Comparison of ENCODE assay signal across 20 cellular contexts in genomic region chr13:75789451-75790197, GRCh38.
DNase-seq lines count a peak whose midpoint lies in the region; ATAC-seq, FAIRE-seq and TF ChIP-seq lines count a peak whose summit lies in the region.
"Had no signal": no experiment of that assay in that cellular context is flagged by ENCODE, and none has a peak within 500 bp of the region (broad histone marks: within the 10 kb centered on the region; RNA-seq: fewer than 3 reads in every experiment).

No MANE protein-coding gene starts in this region.

- no peak for TF ChIP-seq CTCF in choroid plexus epithelial cell (conservative IDR thresholded peaks at IDR 0.05; ENCODE audit: low read depth, low read length)
- no peak for TF ChIP-seq CTCF in left lung (IDR thresholded peaks at IDR 0.05)
- no peak for TF ChIP-seq CTCF in smooth muscle cell (IDR thresholded peaks at IDR 0.05; ENCODE audit: borderline replicate concordance, insufficient read depth, poor library complexity, severe bottlenecking)

- H3K27ac Mint-ChIP-seq in activated T-cell treated with anti-CD3 and anti-CD28 coated beads, Interleukin-2, amount 50 U/mL, for 72 hours = no peak overlapping the region
- H3K27ac Mint-ChIP-seq: activated naive CD8-positive, alpha-beta T cell; activated T-cell treated with anti-CD3 and anti-CD28 coated beads, Interleukin-2, amount 50 U/mL, for 24 hours; mesothelial cell of epicardium; T-helper 1 cell treated with Interleukin-12 subunit alpha and Interleukin-12 subunit beta and Interleukin-4 antibody, amounts not matched to agents 30 μg/mL and 1 μg/mL, for 36 hours had no signal

- no peak overlapping the region for H3K9ac ChIP-seq in smooth muscle cell (ENCODE audit: low read depth)

- peak overlapping the region; percentile 39 for H3K4me2 ChIP-seq in smooth muscle cell

- H3K27me3 ChIP-seq in left lung (no peaks in the 10 kb centered on the region), smooth muscle cell (ENCODE audit: low read depth) (no peaks in the 10 kb centered on the region)

- TF ChIP-seq POLR2A in erythroblast (IDR thresholded peaks at IDR 0.05; ENCODE audit: low read length) = no peak

- H3K4me1 Mint-ChIP-seq in activated T-cell treated with anti-CD3 and anti-CD28 coated beads, Interleukin-2, amount 50 U/mL, for 72 hours (ENCODE audit: low read depth) = no peaks in the 10 kb centered on the region

- no peaks in the 10 kb centered on the region for H3K36me3 Mint-ChIP-seq in activated T-cell treated with anti-CD3 and anti-CD28 coated beads, Interleukin-2, amount 50 U/mL, for 72 hours (ENCODE audit: insufficient read depth in 2 of 2)

- H3K4me3 ChIP-seq in choroid plexus epithelial cell (ENCODE audit: low read depth, low read length) (no peak overlapping the region), left lung (no peak overlapping the region), smooth muscle cell (no peak overlapping the region)

- H3K9me3 ChIP-seq in left lung (no peaks in the 10 kb centered on the region), smooth muscle cell (replicated peaks; ENCODE audit: low read depth) (no peaks in the 10 kb centered on the region)

- peaks cover 13% of the 10 kb centered on the region for H3F3A ChIP-seq in smooth muscle cell (ENCODE audit: low read depth)

- H3K9me3 Mint-ChIP-seq in activated T-cell treated with anti-CD3 and anti-CD28 coated beads, Interleukin-2, amount 50 U/mL, for 72 hours = peaks cover 0 to 2% of the 10 kb centered on the region in 2 donors
- H3K9me3 Mint-ChIP-seq: activated T-cell treated with anti-CD3 and anti-CD28 coated beads, Interleukin-2, amount 50 U/mL, for 24 hours; T-helper 1 cell treated with Interleukin-12 subunit alpha and Interleukin-12 subunit beta and Interleukin-4 antibody, amounts not matched to agents 30 μg/mL and 1 μg/mL, for 36 hours had no signal

- H3K4me3 Mint-ChIP-seq in activated T-cell treated with anti-CD3 and anti-CD28 coated beads, Interleukin-2, amount 50 U/mL, for 72 hours = no peak overlapping the region
- H3K4me3 Mint-ChIP-seq: activated naive CD8-positive, alpha-beta T cell; activated T-cell treated with anti-CD3 and anti-CD28 coated beads, Interleukin-2, amount 50 U/mL, for 24 hours; mesothelial cell of epicardium; T-helper 1 cell treated with Interleukin-12 subunit alpha and Interleukin-12 subunit beta and Interleukin-4 antibody, amounts not matched to agents 30 μg/mL and 1 μg/mL, for 36 hours had no signal

- DNase-seq in LHCN-M2 (ENCODE audit: low read depth) = peak; percentile 58
- peak; percentile 73 for DNase-seq in choroid plexus epithelial cell (ENCODE audit: low read depth)
- DNase-seq in left lung = no peak
- no peak for DNase-seq in smooth muscle cell (lab: John Stamatoyannopoulos, UW; ENCODE audit: unreplicated experiment)
- no peak for DNase-seq in activated T-cell treated with anti-CD3 and anti-CD28 coated beads, Interleukin-2, amount 50 U/mL, for 72 hours
- DNase-seq in erythroblast (lab: John Stamatoyannopoulos, UW) = no peak
- DNase-seq in SHP77 (lab: John Stamatoyannopoulos, UW) = no peak
- DNase-seq in GM19239 (ENCODE audit: insufficient read length, low spot score) = no peak
- DNase-seq: activated CD4-positive, alpha-beta T cell treated with anti-CD3 and anti-CD28 coated beads, Interleukin-2, amount 50 U/mL, for 48 hours; activated T-cell treated with anti-CD3 and anti-CD28 coated beads, Interleukin-2, amount 50 U/mL, for 24 hours; AML-193; islet precursor cell; NCI-H187 treated with DMSO at 0.1 percent for 48 hours; NCI-H446 treated with DMSO at 0.1 percent for 48 hours; stimulated activated CD4-positive, alpha-beta T cell treated with anti-CD3 and anti-CD28 coated beads, Interleukin-2, amount 100 ng/mL, for 24 hours had no signal

- intact Hi-C loops in left lung (cut with DNase I) = no loop called here

- peaks cover 95% of the 10 kb centered on the region for H4K20me1 ChIP-seq in smooth muscle cell (ENCODE audit: low read depth)

- WGBS in smooth muscle cell (ENCODE audit: low lambda C conversion rate) = 53% methylated on average over 9 of the region's 9 CpGs

- no peak for FAIRE-seq in GM19239 (lab: Jason Lieb, UNC)
- FAIRE-seq: bronchial epithelial cell had no signal

- no peak overlapping the region for H2AFZ ChIP-seq in smooth muscle cell (ENCODE audit: low read depth)

- H3K27ac ChIP-seq in left lung (peak overlapping the region; percentile 3 to 49), smooth muscle cell (ENCODE audit: low read depth) (peak overlapping the region; percentile 75)
- H3K27ac ChIP-seq: HL-60 had no signal

- H3K36me3 ChIP-seq in left lung (no peaks in the 10 kb centered on the region), smooth muscle cell (ENCODE audit: low read depth) (no peaks in the 10 kb centered on the region)

- peaks cover 24 to 25% of the 10 kb centered on the region in 2 donors for H3K4me1 ChIP-seq in left lung
- peaks cover 3% of the 10 kb centered on the region for H3K4me1 ChIP-seq in smooth muscle cell (ENCODE audit: low read depth)

- peak; percentile 19 for ATAC-seq in left lung
- ATAC-seq in activated T-cell treated with anti-CD3 and anti-CD28 coated beads, Interleukin-2, amount 50 U/mL, for 72 hours (replicated peaks in 1 of 2) = no peak

- H3K79me2 ChIP-seq in smooth muscle cell (ENCODE audit: low read depth) = peaks cover 79% of the 10 kb centered on the region

- H3K27me3 Mint-ChIP-seq in activated T-cell treated with anti-CD3 and anti-CD28 coated beads, Interleukin-2, amount 50 U/mL, for 72 hours (ENCODE audit: low read depth) = no peaks in the 10 kb centered on the region
- H3K27me3 Mint-ChIP-seq: activated naive CD8-positive, alpha-beta T cell; activated T-cell treated with anti-CD3 and anti-CD28 coated beads, Interleukin-2, amount 50 U/mL, for 24 hours had no signal

Comparison
In these comparisons a context has a peak if more than half of its experiments do, and no peak if none do; other contexts are left out.
1. DNase-seq: peak in LHCN-M2 (single experiment) and choroid plexus epithelial cell (single experiment); none in left lung (0 of 2), smooth muscle cell (single experiment), activated T-cell treated with anti-CD3 and anti-CD28 coated beads, Interleukin-2, amount 50 U/mL, for 72 hours (0 of 2), erythroblast (0 of 2), SHP77 (0 of 2) and GM19239 (single experiment).